In genomic region chr13:86945596-86945995, GRCh38 we compare ENCODE assay signal across 21 cellular contexts.
"Had no signal": no experiment of that assay in that cellular context is flagged by ENCODE, and none has a peak within 500 bp of the region (broad histone marks: within the 10 kb centered on the region; RNA-seq: fewer than 3 reads in every experiment).

No MANE protein-coding gene starts in this region.

- H3K4me3 ChIP-seq: body of pancreas, cardiac muscle cell, left lung, lung, tibial artery, uterus had no signal

- FAIRE-seq: endometrium had no signal

- H3K4me1 ChIP-seq: body of pancreas, left lung, tibial artery, uterus had no signal

- DNase-seq: activated CD4-positive, alpha-beta T cell treated with anti-CD3 and anti-CD28 coated beads, Interleukin-2, amount 10 ng/mL, durations not matched to agents 7 days and 5 days; activated CD4-positive, CD25-positive, alpha-beta regulatory T cell treated with anti-CD3 and anti-CD28 coated beads, Interleukin-2, amount 50 U/mL, for 72 hours; activated CD8-positive, alpha-beta memory T cell treated with anti-CD3 and anti-CD28 coated beads, Interleukin-2, amount 10 ng/mL, durations not matched to agents 7 days and 5 days; activated CD8-positive, alpha-beta T cell treated with anti-CD3 and anti-CD28 coated beads for 36 hours; activated effector memory CD4-positive, alpha-beta T cell treated with anti-CD3 and anti-CD28 coated beads, Interleukin-2, amount 50 U/mL, for 16 hours; activated naive CD4-positive, alpha-beta T cell treated with anti-CD3 and anti-CD28 coated beads, Interleukin-2, amount 10 ng/mL, durations not matched to agents 7 days and 5 days; activated T-cell treated with anti-CD3 and anti-CD28 coated beads for 4 hours; anterior cingulate cortex; body of pancreas; effector CD4-positive, alpha-beta T cell; foreskin melanocyte; left lung; natural killer cell; stimulated activated CD4-positive, alpha-beta T cell treated with anti-CD3 and anti-CD28 coated beads, Interleukin-1b, Interleukin-23, amount 100 ng/mL, for 48 hours; stimulated activated naive CD8-positive, alpha-beta T cell treated with anti-CD3 and anti-CD28 coated beads, Interleukin-15, amount 100 ng/mL, for 72 hours; tibial artery; uterus had no signal

- ATAC-seq: activated CD8-positive, alpha-beta memory T cell treated with anti-CD3 and anti-CD28 coated beads, Interleukin-2, amount 10 ng/mL, durations not matched to agents 7 days and 5 days; activated CD8-positive, alpha-beta T cell treated with anti-CD3 and anti-CD28 coated beads for 36 hours; body of pancreas; left lung; natural killer cell; stimulated activated effector memory CD8-positive, alpha-beta T cell treated with anti-CD3 and anti-CD28 coated beads, Interleukin-12 subunit alpha, Interleukin-12 subunit beta, amount 100 ng/mL, for 72 hours; stimulated activated naive CD8-positive, alpha-beta T cell treated with anti-CD3 and anti-CD28 coated beads, Interleukin-15, amount 100 ng/mL, for 72 hours had no signal

- H3K36me3 ChIP-seq: cardiac muscle cell, left lung, tibial artery, uterus had no signal

- H3K27me3 ChIP-seq: cardiac muscle cell, left lung, tibial artery, uterus had no signal

- H3K9me3 ChIP-seq: body of pancreas, tibial artery, uterus had no signal

- H3K27ac ChIP-seq: body of pancreas, cardiac muscle cell, left lung, tibial artery, uterus had no signal
